Comparison of ENCODE assay signal across 17 cellular contexts in the genomic region with DNA sequence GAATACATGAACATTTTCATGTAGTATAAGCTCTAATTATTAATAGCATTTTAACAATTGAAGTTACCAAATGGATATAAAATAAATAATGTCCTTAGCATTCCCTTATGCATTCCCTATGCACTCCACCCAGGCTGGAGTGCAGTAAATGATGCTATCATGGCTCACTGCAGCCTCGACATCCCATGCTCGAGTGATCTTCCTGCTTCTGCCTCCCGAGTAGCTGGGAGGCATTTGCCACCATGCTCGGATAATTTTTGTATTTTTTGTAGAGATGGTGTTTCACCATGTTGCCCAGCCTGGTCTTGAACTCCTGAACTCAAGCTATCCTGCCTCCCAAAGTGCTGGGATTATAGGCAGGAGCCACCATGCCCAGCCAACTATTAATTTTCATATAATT.
DNase-seq lines count a peak whose midpoint lies in the region; ATAC-seq, FAIRE-seq and TF ChIP-seq lines count a peak whose summit lies in the region.
"Had no signal": no experiment of that assay in that cellular context is flagged by ENCODE, and none has a peak within 500 bp of the region (broad histone marks: within the 10 kb centered on the region; RNA-seq: fewer than 3 reads in every experiment).

No MANE protein-coding gene starts in this region.

- DNase-seq in GM23248 (no peak), RCC 7860 (ENCODE audit: low spot score) (peak; percentile 58), glomerular visceral epithelial cell (ENCODE audit: extremely low spot score) (peak; percentile 60), coronary artery (ENCODE audit: low spot score) (no peak), mesothelial cell of epicardium (ENCODE audit: low spot score in 2 of 2, unreplicated experiment in 2 of 2) (no peak)
- DNase-seq: CD4-positive, CD25-positive, alpha-beta regulatory T cell; DMS79 treated with DMSO at 0.1 percent for 48 hours; MG63; NCI-H187 treated with DMSO at 0.1 percent for 48 hours had no signal

- no peaks in the 10 kb centered on the region for H4K20me1 ChIP-seq in GM23248 (ENCODE audit: insufficient read depth)

- FAIRE-seq in RCC 7860 (lab: Jason Lieb, UNC), result peak; percentile 87
- FAIRE-seq: G401.6, HepG2 had no signal

- H3K4me1 Mint-ChIP-seq in mesothelial cell of epicardium, result peaks cover 4% of the 10 kb centered on the region
- H3K4me1 Mint-ChIP-seq: B cell had no signal

- TF ChIP-seq CTCF in coronary artery (IDR thresholded peaks at IDR 0.05) (no peak), mesothelial cell of epicardium (IDR thresholded peaks at IDR 0.05; ENCODE audit: unreplicated experiment) (no peak)

- in situ Hi-C loops in GM23248 (cut with MboI), result no loop called here

- H3K4me1 ChIP-seq in GM23248 (ENCODE audit: insufficient read depth) (peaks cover 30% of the 10 kb centered on the region), skeletal muscle satellite cell (ENCODE audit: control insufficient read depth, insufficient read depth, low read length) (peaks cover 15% of the 10 kb centered on the region)

- H3K9ac ChIP-seq in GM23248, result no peak overlapping the region
- H3K9ac ChIP-seq in skeletal muscle satellite cell (ENCODE audit: low read depth, low read length), result peak overlapping the region; percentile 25
- H3K9ac ChIP-seq: KMS-11 had no signal

- no peak overlapping the region for H3K4me3 Mint-ChIP-seq in mesothelial cell of epicardium
- H3K4me3 Mint-ChIP-seq: B cell; CD4-positive, CD25-positive, alpha-beta regulatory T cell had no signal

- no peaks in the 10 kb centered on the region for H3K27me3 Mint-ChIP-seq in mesothelial cell of epicardium (ENCODE audit: low read depth)
- H3K27me3 Mint-ChIP-seq: B cell; CD4-positive, CD25-positive, alpha-beta regulatory T cell had no signal

- no peaks in the 10 kb centered on the region for H3K9me2 ChIP-seq in GM23248 (ENCODE audit: insufficient read depth)

- no peak overlapping the region for H3K27ac Mint-ChIP-seq in mesothelial cell of epicardium
- H3K27ac Mint-ChIP-seq: B cell; CD4-positive, CD25-positive, alpha-beta regulatory T cell had no signal

- no peak overlapping the region for H2AFZ ChIP-seq in GM23248

- no peaks in the 10 kb centered on the region for H3K9me3 Mint-ChIP-seq in mesothelial cell of epicardium
- H3K9me3 Mint-ChIP-seq: CD4-positive, CD25-positive, alpha-beta regulatory T cell had no signal

- H3F3A ChIP-seq in GM23248 (ENCODE audit: insufficient read depth), result peaks cover 26% of the 10 kb centered on the region

- H3K9me3 ChIP-seq in GM23248 (ENCODE audit: low read depth) (no peaks in the 10 kb centered on the region), skeletal muscle satellite cell (replicated peaks; ENCODE audit: low read length) (no peaks in the 10 kb centered on the region)
- H3K9me3 ChIP-seq: HAP-1, MG63, SJCRH30 had no signal

- no peak for ATAC-seq in HG02852 (IDR thresholded peaks at IDR 0.05; ENCODE audit: unreplicated experiment)
- ATAC-seq: HepG2 had no signal

- H3K4me2 ChIP-seq in GM23248 (ENCODE audit: unreplicated experiment) (peak overlapping the region; percentile 52), skeletal muscle satellite cell (ENCODE audit: low read length) (peak overlapping the region; percentile 11)
- H3K4me2 ChIP-seq: KMS-11 had no signal

- H3K4me3 ChIP-seq in GM23248, result no peak overlapping the region
- no peak overlapping the region for H3K4me3 ChIP-seq in skeletal muscle satellite cell (ENCODE audit: low read length)
- H3K4me3 ChIP-seq in coronary artery, result no peak overlapping the region
- H3K4me3 ChIP-seq: HAP-1, MG63, SJCRH30 had no signal

- H3K36me3 ChIP-seq in GM23248 (ENCODE audit: low read depth), result 0 out of 2 replicates have a peak, but pooled peaks cover 7% of the 10 kb centered on the region
- H3K36me3 ChIP-seq in skeletal muscle satellite cell (ENCODE audit: insufficient read depth, low read length), result peaks cover 13% of the 10 kb centered on the region
- H3K36me3 ChIP-seq: HAP-1, MG63 had no signal

- H3K27me3 ChIP-seq in GM23248 (replicated peaks; ENCODE audit: insufficient read depth), result no peaks in the 10 kb centered on the region
- H3K27me3 ChIP-seq in skeletal muscle satellite cell (ENCODE audit: control insufficient read depth, insufficient read depth, low read length), result no peaks in the 10 kb centered on the region
- H3K27me3 ChIP-seq: MG63, SJCRH30 had no signal

- H3K79me2 ChIP-seq in GM23248 (ENCODE audit: insufficient read depth), result peaks cover 14% of the 10 kb centered on the region; the same call in 1 of the 2 replicates

- H3K27ac ChIP-seq in GM23248, result peak overlapping the region; percentile 72
- no peak overlapping the region for H3K27ac ChIP-seq in coronary artery
- H3K27ac ChIP-seq: KMS-11, SJCRH30 had no signal

- peaks cover 6% of the 10 kb centered on the region for H3K36me3 Mint-ChIP-seq in mesothelial cell of epicardium

- 97% methylated on average over 4 of the region's 4 CpGs for WGBS in GM23248 (ENCODE audit: low coverage in 1 of 2, low lambda C conversion rate in 2 of 2, missing lambda C conversion rate in 2 of 2), 2 experiments

Comparison
In these comparisons a context has a peak if more than half of its experiments do, and no peak if none do; other contexts are left out.
1. DNase-seq: peak in RCC 7860 (single experiment) and glomerular visceral epithelial cell (single experiment); none in GM23248 (single experiment), coronary artery (single experiment) and mesothelial cell of epicardium (0 of 2).